ENCODE assay signal across 8 cellular contexts in genomic region chr1:230066466-230067404, GRCh38. TPM values are rescaled to one million over a fixed set of nuclear protein-coding genes. Genes with fewer than 3 reads are reported as not detected.
DNase-seq lines count a peak whose midpoint lies in the region; ATAC-seq and TF ChIP-seq lines count a peak whose summit lies in the region.

GALNT2 (plus strand) TSS chr1:230067238; CDS start chr1:230067281, 43 bp downstream.

- H3K4me1 ChIP-seq in BLaER1 (peaks cover 26% of the 10 kb centered on the region), colonic mucosa (peaks cover 4% of the 10 kb centered on the region)

- no peak for TF ChIP-seq CTCF in colonic mucosa (IDR thresholded peaks at IDR 0.05)

- H3K9me3 ChIP-seq in BLaER1 (peaks cover 24% of the 10 kb centered on the region), colonic mucosa (no peaks in the 10 kb centered on the region)

- DNase-seq in NCI-H526 treated with DMSO at 0.1 percent for 48 hours (lab: John Stamatoyannopoulos, UW), result peak; percentile 81
- peak; percentile 90 for DNase-seq in activated CD4-positive, alpha-beta T cell treated with anti-CD3 and anti-CD28 coated beads for 48 hours
- DNase-seq in colonic mucosa, result peak; percentile 92
- peak; percentile 54 to 84 (median 73) for DNase-seq in stimulated activated CD4-positive, alpha-beta T cell treated with anti-CD3 and anti-CD28 coated beads, Interleukin-1b, Interleukin-23, amount 100 ng/mL, for 24 hours (ENCODE audit: low read depth in 4 of 4, low spot score in 1 of 4)

- H3K4me2 ChIP-seq in BLaER1, result peak within 1 kb of the TSS; percentile 88

- peak; percentile 95 for ATAC-seq in GM19324 (IDR thresholded peaks at IDR 0.05; ENCODE audit: low FRiP score, unreplicated experiment)
- ATAC-seq in HG03457 (IDR thresholded peaks at IDR 0.05; ENCODE audit: unreplicated experiment), result peak; percentile 78

- peaks cover 44% of the 10 kb centered on the region for H4K20me1 ChIP-seq in BLaER1

- H3K27ac ChIP-seq in BLaER1 (peak within 1 kb of the TSS; percentile 94), colonic mucosa (peak within 1 kb of the TSS; percentile 75), layer of hippocampus (ENCODE audit: low read depth, low read length) (peak within 1 kb of the TSS; percentile 81)

- H3K9ac ChIP-seq in BLaER1 (peak within 1 kb of the TSS; percentile 95), colonic mucosa (ENCODE audit: low read depth in 2 of 2, low read length in 2 of 2) (peak within 1 kb of the TSS; percentile 87 to 98)

- intact Hi-C loops in colonic mucosa (cut with DNase I), result no loop called here

- peak within 1 kb of the TSS; percentile 87 for H3K4me3 ChIP-seq in BLaER1
- H3K4me3 ChIP-seq in colonic mucosa, result peak within 1 kb of the TSS; percentile 70

- H3K36me3 ChIP-seq in BLaER1 (no peaks in the 10 kb centered on the region), colonic mucosa (no peaks in the 10 kb centered on the region)

- H3K27me3 ChIP-seq in BLaER1 (no peaks in the 10 kb centered on the region), colonic mucosa (no peaks in the 10 kb centered on the region), layer of hippocampus (ENCODE audit: control insufficient read depth, insufficient read depth, low read length) (no peaks in the 10 kb centered on the region)

RNA-seq across cellular contexts. Expression of gene GALNT2, which starts in this region (rescaled TPM):
- 10 to 100 TPM; 47.4 to 67.3 TPM for total RNA-seq in colonic mucosa

Comparison
In these comparisons a context has a peak if more than half of its experiments do, and no peak if none do; other contexts are left out.
1. Peak in every context shown above with its lines: DNase-seq, ATAC-seq, H3K4me3 ChIP-seq and H3K27ac ChIP-seq.